In genomic region chr10:71850021-71850744, GRCh38 we compare ENCODE assay signal across 1 cellular context.
TF ChIP-seq lines count a peak whose summit lies in the region.

No MANE protein-coding gene starts in this region.

TF ChIP-seq in IMR-90, 13 proteins besides CTCF, POLR2A, EP300 and RAD21 (continued from another document):
- TF ChIP-seq CEBPB (IDR thresholded peaks at IDR 0.05; ENCODE audit: low read depth, low read length) (no peak), MAZ (IDR thresholded peaks at IDR 0.05; ENCODE audit: borderline replicate concordance, low read depth, low read length) (no peak), MAFK (IDR thresholded peaks at IDR 0.05; ENCODE audit: low read depth, low read length) (no peak)
TF ChIP-seq in IMR-90: peak in this region for 0.
